Comparison of ENCODE assay signal across 26 cellular contexts in genomic region chr17:36504156-36504545, GRCh38.
"Had no signal": no experiment of that assay in that cellular context is flagged by ENCODE, and none has a peak within 500 bp of the region (broad histone marks: within the 10 kb centered on the region; RNA-seq: fewer than 3 reads in every experiment).

No MANE protein-coding gene starts in this region.

- ATAC-seq: activated CD4-positive, alpha-beta T cell treated with anti-CD3 and anti-CD28 coated beads for 36 hours; activated T-helper 17 cell treated with anti-CD3 and anti-CD28 coated beads, Interleukin-2, amount 50 U/mL, for 72 hours; body of pancreas had no signal

- H3K9me3 Mint-ChIP-seq: activated CD4-positive, alpha-beta memory T cell treated with anti-CD3 and anti-CD28 coated beads, Interleukin-2, amount 10 ng/mL, durations not matched to agents 7 days and 5 days; activated naive CD4-positive, alpha-beta T cell treated with anti-CD3 and anti-CD28 coated beads, Interleukin-2, amount 50 U/mL, for 24 hours; activated T-helper 17 cell treated with anti-CD3 and anti-CD28 coated beads, Interleukin-2, amount 50 U/mL, for 72 hours had no signal

- H3K27ac ChIP-seq: ascending aorta, body of pancreas, VCaP had no signal

- H3K4me1 ChIP-seq: ascending aorta, body of pancreas had no signal

- H3K27me3 ChIP-seq: ascending aorta, body of pancreas had no signal

- DNase-seq: activated CD4-positive, alpha-beta memory T cell treated with anti-CD3 and anti-CD28 coated beads, Interleukin-2, amount 10 ng/mL, durations not matched to agents 7 days and 5 days; activated CD4-positive, alpha-beta T cell treated with anti-CD3 and anti-CD28 coated beads for 36 hours; activated CD4-positive, alpha-beta T cell treated with anti-CD3 and anti-CD28 coated beads, Interleukin-2, amount 50 U/mL, for 1 hour; activated CD4-positive, CD25-positive, alpha-beta regulatory T cell; activated naive CD4-positive, alpha-beta T cell; activated T-cell treated with anti-CD3 and anti-CD28 coated beads for 4 hours; activated T-cell treated with anti-CD3 and anti-CD28 coated beads, Interleukin-2, amount 50 U/mL, for 48 hours; body of pancreas; central memory CD4-positive, alpha-beta T cell; KG1; NCI-H1092 treated with DMSO at 0.1 percent for 48 hours; NCI-H1417 treated with DMSO at 0.1 percent for 48 hours; NCI-H1694; NCI-H2029; NCI-H2107; NCI-H345; NCI-H510A; NCI-H526 treated with DMSO at 0.1 percent for 48 hours; NCI-H82; SIG-M5; T-helper 2 cell had no signal

- H3K27ac Mint-ChIP-seq: activated CD4-positive, alpha-beta memory T cell treated with anti-CD3 and anti-CD28 coated beads, Interleukin-2, amount 10 ng/mL, durations not matched to agents 7 days and 5 days; activated T-helper 17 cell treated with anti-CD3 and anti-CD28 coated beads, Interleukin-2, amount 50 U/mL, for 72 hours had no signal

- H3K4me3 Mint-ChIP-seq: activated CD4-positive, alpha-beta memory T cell treated with anti-CD3 and anti-CD28 coated beads, Interleukin-2, amount 10 ng/mL, durations not matched to agents 7 days and 5 days; activated CD4-positive, alpha-beta T cell treated with anti-CD3 and anti-CD28 coated beads for 36 hours; activated naive CD4-positive, alpha-beta T cell treated with anti-CD3 and anti-CD28 coated beads, Interleukin-2, amount 50 U/mL, for 24 hours; activated T-helper 17 cell treated with anti-CD3 and anti-CD28 coated beads, Interleukin-2, amount 50 U/mL, for 72 hours had no signal

- H3K27me3 Mint-ChIP-seq: activated CD4-positive, alpha-beta memory T cell treated with anti-CD3 and anti-CD28 coated beads, Interleukin-2, amount 10 ng/mL, durations not matched to agents 7 days and 5 days; activated CD4-positive, alpha-beta T cell treated with anti-CD3 and anti-CD28 coated beads for 36 hours; activated naive CD4-positive, alpha-beta T cell treated with anti-CD3 and anti-CD28 coated beads, Interleukin-2, amount 50 U/mL, for 24 hours; activated T-helper 17 cell treated with anti-CD3 and anti-CD28 coated beads, Interleukin-2, amount 50 U/mL, for 72 hours had no signal

- FAIRE-seq: bronchial epithelial cell had no signal

- H3K9me3 ChIP-seq: ascending aorta, body of pancreas had no signal

- H3K4me3 ChIP-seq: ascending aorta, body of pancreas had no signal

- H3K4me1 Mint-ChIP-seq: activated CD4-positive, alpha-beta memory T cell treated with anti-CD3 and anti-CD28 coated beads, Interleukin-2, amount 10 ng/mL, durations not matched to agents 7 days and 5 days; activated CD4-positive, alpha-beta T cell treated with anti-CD3 and anti-CD28 coated beads for 36 hours; activated T-helper 17 cell treated with anti-CD3 and anti-CD28 coated beads, Interleukin-2, amount 50 U/mL, for 72 hours had no signal
